ENCODE assay signal across 1 cellular context in genomic region chr3:197465996-197466549, GRCh38.
TF ChIP-seq lines count a peak whose summit lies in the region.

No MANE protein-coding gene starts in this region.

TF ChIP-seq in K562, 482 proteins besides CTCF, POLR2A, EP300 and RAD21 (continued from another document):
- TF ChIP-seq VEZF1 (CRISPR knock-in tag; IDR thresholded peaks at IDR 0.05) (no peak), RBM25 (IDR thresholded peaks at IDR 0.05; ENCODE audit: low read depth, low read length, severe bottlenecking) (peak; percentile 97), KDM1A (IDR thresholded peaks at IDR 0.05) (peak in 1 of 2 experiments; percentile 75; a peak in 3 of 4 replicates), RB1 (IDR thresholded peaks at IDR 0.05; ENCODE audit: low read depth) (0 out of 2 replicates have a peak, but pooled peaks have one; percentile 22)
